Comparison of ENCODE assay signal across 17 cellular contexts in genomic region chr22:48895831-48896765, GRCh38.
DNase-seq lines count a peak whose midpoint lies in the region; ATAC-seq, FAIRE-seq and TF ChIP-seq lines count a peak whose summit lies in the region.
"Had no signal": no experiment of that assay in that cellular context is flagged by ENCODE, and none has a peak within 500 bp of the region (broad histone marks: within the 10 kb centered on the region; RNA-seq: fewer than 3 reads in every experiment).

No MANE protein-coding gene starts in this region.

- H3K4me1 Mint-ChIP-seq in chondrocyte (ENCODE audit: low read depth) = no peaks in the 10 kb centered on the region
- H3K4me1 Mint-ChIP-seq: CD8-positive, alpha-beta memory T cell had no signal

- ATAC-seq in left ventricle myocardium superior = no peak
- ATAC-seq in Right ventricle myocardium inferior = no peak
- ATAC-seq in GM21515 (IDR thresholded peaks at IDR 0.05; ENCODE audit: unreplicated experiment) = no peak
- ATAC-seq: SK-N-SH treated with all-trans-retinoic acid at 6 μM for 48 hours had no signal

- no peaks in the 10 kb centered on the region for H3K9me3 Mint-ChIP-seq in chondrocyte (ENCODE audit: low read depth)
- H3K9me3 Mint-ChIP-seq: CD8-positive, alpha-beta memory T cell had no signal

- H3K27me3 Mint-ChIP-seq in chondrocyte (ENCODE audit: low read depth) = peaks cover 14% of the 10 kb centered on the region

- H3K36me3 Mint-ChIP-seq in chondrocyte (ENCODE audit: low read depth) = no peaks in the 10 kb centered on the region
- H3K36me3 Mint-ChIP-seq: CD8-positive, alpha-beta memory T cell had no signal

- no peak for TF ChIP-seq CTCF in chondrocyte (IDR thresholded peaks at IDR 0.05)

- DNase-seq in left ventricle myocardium superior (peak; percentile 9), Right ventricle myocardium inferior (ENCODE audit: missing footprints) (no peak), chondrocyte (ENCODE audit: low spot score) (peak; percentile 60), mesenteric fat pad (ENCODE audit: low spot score) (peak; percentile 60), urothelium cell line (ENCODE audit: low spot score) (no peak), hypothalamus (lab: John Stamatoyannopoulos, UW) (no peak)
- DNase-seq: ACHN; C1 segment of cervical spinal cord; CD8-positive, alpha-beta memory T cell; DMS79 treated with DMSO at 0.1 percent for 48 hours; NCI-H2081 treated with DMSO at 0.1 percent for 48 hours; NK-92 treated with Interleukin-12 subunit alpha and Interleukin-12 subunit beta, amount 100 ng/mL, for 24 hours; OCI-M1; SIG-M5 had no signal

- intact Hi-C loops in left ventricle myocardium superior (cut with micrococcal nuclease) = no loop called here
- intact Hi-C loops in Right ventricle myocardium inferior (cut with DNase I) = no loop called here

- no peak overlapping the region for H3K27ac Mint-ChIP-seq in chondrocyte (ENCODE audit: unreplicated experiment)
- H3K27ac Mint-ChIP-seq: CD8-positive, alpha-beta memory T cell had no signal

- no peak overlapping the region for H3K4me3 Mint-ChIP-seq in chondrocyte (ENCODE audit: unreplicated experiment)
- H3K4me3 Mint-ChIP-seq: CD8-positive, alpha-beta memory T cell had no signal

- FAIRE-seq in urothelium cell line (lab: Jason Lieb, UNC) = peak; percentile 61
- FAIRE-seq: H54 had no signal

Comparison
In these comparisons a context has a peak if more than half of its experiments do, and no peak if none do; other contexts are left out.
1. DNase-seq: peak in left ventricle myocardium superior (single experiment), chondrocyte (single experiment) and mesenteric fat pad (single experiment); none in Right ventricle myocardium inferior (single experiment), urothelium cell line (single experiment) and hypothalamus (0 of 51).